In the genomic region with DNA sequence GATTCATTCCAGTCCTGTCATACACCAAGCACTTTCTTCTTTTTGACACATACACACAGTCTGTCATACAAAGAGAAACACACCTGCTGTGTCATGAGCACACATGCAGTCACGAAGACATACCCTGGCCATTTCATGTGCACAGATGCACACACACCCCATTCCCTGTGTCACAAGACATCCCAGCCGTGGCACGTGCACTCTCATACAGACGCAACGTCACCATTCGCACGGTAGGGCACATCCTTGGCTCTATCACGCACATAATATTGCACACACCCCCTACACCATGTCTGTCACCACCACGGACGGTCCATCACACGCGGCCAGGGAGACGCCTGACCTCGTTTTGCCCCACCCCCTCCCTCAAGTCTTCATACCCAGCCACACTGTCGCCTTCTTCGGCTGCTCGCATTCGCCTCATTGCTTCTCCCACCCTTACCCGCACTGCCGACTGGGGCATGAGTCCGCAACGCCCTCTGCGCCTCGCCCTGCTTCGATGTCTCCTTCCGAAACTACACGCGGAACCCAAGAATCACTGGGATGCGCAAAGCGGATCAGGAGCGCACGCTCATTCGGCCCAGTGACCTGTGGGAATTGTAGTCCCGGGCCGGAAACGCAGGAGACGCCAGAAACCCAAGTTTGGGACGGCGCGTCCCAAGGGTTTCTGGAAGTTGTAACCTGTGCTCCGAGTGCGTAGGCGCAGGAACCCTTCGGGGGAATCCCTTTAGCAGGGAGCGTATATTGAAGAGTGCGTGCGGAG, we compare ENCODE assay signal across 9 cellular contexts. TPM values are rescaled to one million over a fixed set of nuclear protein-coding genes. Genes with fewer than 3 reads are reported as not detected.
DNase-seq lines count a peak whose midpoint lies in the region; ATAC-seq and TF ChIP-seq lines count a peak whose summit lies in the region.
"Had no signal": no experiment of that assay in that cellular context is flagged by ENCODE, and none has a peak within 500 bp of the region (broad histone marks: within the 10 kb centered on the region; RNA-seq: fewer than 3 reads in every experiment).

No MANE protein-coding gene starts in this region.

- H3K79me1 ChIP-seq in mesendoderm (ENCODE audit: low read length) = no peaks in the 10 kb centered on the region

- H3K4me1 Mint-ChIP-seq in activated naive CD4-positive, alpha-beta T cell treated with anti-CD3 and anti-CD28 coated beads, Interleukin-2, amount 10 ng/mL, durations not matched to agents 7 days and 5 days = peaks cover 10% of the 10 kb centered on the region
- H3K4me1 Mint-ChIP-seq in glutamatergic neuron (ENCODE audit: low read depth, unreplicated experiment) = peaks cover 2% of the 10 kb centered on the region
- H3K4me1 Mint-ChIP-seq: neural crest cell had no signal

- no peak overlapping the region for H3K9ac ChIP-seq in mesendoderm (ENCODE audit: low read length)

- H3K18ac ChIP-seq in mesendoderm (ENCODE audit: low read length) = no peak overlapping the region

- H3K9me3 Mint-ChIP-seq in activated naive CD4-positive, alpha-beta T cell treated with anti-CD3 and anti-CD28 coated beads, Interleukin-2, amount 10 ng/mL, durations not matched to agents 7 days and 5 days = peaks cover 24% of the 10 kb centered on the region
- H3K9me3 Mint-ChIP-seq in glutamatergic neuron (ENCODE audit: unreplicated experiment) = peaks cover 1% of the 10 kb centered on the region

- no peaks in the 10 kb centered on the region for H3K27me3 ChIP-seq in mesendoderm (ENCODE audit: insufficient read depth, low read length, poor library complexity)

- H3K36me3 Mint-ChIP-seq in activated naive CD4-positive, alpha-beta T cell treated with anti-CD3 and anti-CD28 coated beads, Interleukin-2, amount 10 ng/mL, durations not matched to agents 7 days and 5 days = no peaks in the 10 kb centered on the region
- no peaks in the 10 kb centered on the region for H3K36me3 Mint-ChIP-seq in glutamatergic neuron (ENCODE audit: unreplicated experiment)

- ATAC-seq in sciatic nerve = peak; percentile 46
- no peak for ATAC-seq in GM21381 (IDR thresholded peaks at IDR 0.05; ENCODE audit: unreplicated experiment)

- H3K4me1 ChIP-seq in HEK293 (ENCODE audit: control insufficient read depth, insufficient read depth, low read length) (no peaks in the 10 kb centered on the region), mesendoderm (ENCODE audit: control insufficient read depth, low read depth, low read length) (no peaks in the 10 kb centered on the region)

- H3K79me2 ChIP-seq in mesendoderm (ENCODE audit: control insufficient read depth, insufficient read depth, low read length) = no peaks in the 10 kb centered on the region

- H3K4me3 ChIP-seq in HEK293 (ENCODE audit: low read depth, low read length) (no peak overlapping the region), mesendoderm (ENCODE audit: low read length) (no peak overlapping the region)

- peak; percentile 32 for DNase-seq in activated naive CD4-positive, alpha-beta T cell treated with anti-CD3 and anti-CD28 coated beads, Interleukin-2, amount 10 ng/mL, durations not matched to agents 7 days and 5 days
- DNase-seq in glutamatergic neuron (peak; percentile 26), sciatic nerve (ENCODE audit: low spot score) (no peak), DMS153 treated with DMSO at 0.1 percent for 48 hours (lab: John Stamatoyannopoulos, UW; ENCODE audit: unreplicated experiment) (no peak), mesendoderm (no peak), DMS153 (lab: John Stamatoyannopoulos, UW) (no peak)

- H2AK5ac ChIP-seq in mesendoderm (ENCODE audit: low read length) = no peak overlapping the region

- no peak overlapping the region for H4K8ac ChIP-seq in mesendoderm (ENCODE audit: low read depth, low read length)

- H2BK120ac ChIP-seq in mesendoderm (ENCODE audit: low read depth, low read length) = no peak overlapping the region

- no peak overlapping the region for H3K4ac ChIP-seq in mesendoderm (ENCODE audit: low read depth, low read length)

- no peaks in the 10 kb centered on the region; a peak in 2 of 3 replicates for H3K36me3 ChIP-seq in HEK293 (ENCODE audit: control insufficient read depth in 2 of 2, insufficient read depth in 1 of 2, low read length in 2 of 2)
- H3K36me3 ChIP-seq in mesendoderm (ENCODE audit: control insufficient read depth, insufficient read depth, low read length) = no peaks in the 10 kb centered on the region

- H3K27ac ChIP-seq in HEK293 (ENCODE audit: extremely low read depth, low read depth, low read length) (no peak overlapping the region), mesendoderm (ENCODE audit: low read depth, low read length) (no peak overlapping the region)

- POLR2A ChIA-PET in HEK293 (lab: Yijun Ruan, JAX) = no interaction called here

- H3K4me3 Mint-ChIP-seq in activated naive CD4-positive, alpha-beta T cell treated with anti-CD3 and anti-CD28 coated beads, Interleukin-2, amount 10 ng/mL, durations not matched to agents 7 days and 5 days = peak overlapping the region; percentile 71
- H3K4me3 Mint-ChIP-seq in glutamatergic neuron (ENCODE audit: unreplicated experiment) = peak overlapping the region; percentile 89
- H3K4me3 Mint-ChIP-seq: neural crest cell had no signal

- TF ChIP-seq CTCF in HEK293 (tag by site-specific recombination; IDR thresholded peaks at IDR 0.05) (no peak), glutamatergic neuron (IDR thresholded peaks at IDR 0.05; ENCODE audit: partially characterized antibody, unreplicated experiment) (no peak)

- no peak overlapping the region for H2BK15ac ChIP-seq in mesendoderm (replicated peaks; ENCODE audit: low read depth)

- no peak overlapping the region for H3K56ac ChIP-seq in mesendoderm (ENCODE audit: low read length)

- no peak overlapping the region for H3K27ac Mint-ChIP-seq in activated naive CD4-positive, alpha-beta T cell treated with anti-CD3 and anti-CD28 coated beads, Interleukin-2, amount 10 ng/mL, durations not matched to agents 7 days and 5 days
- H3K27ac Mint-ChIP-seq in glutamatergic neuron (ENCODE audit: unreplicated experiment) = no peak overlapping the region

- H3K4me2 ChIP-seq in mesendoderm (ENCODE audit: low read length) = no peak overlapping the region

- peaks cover 26% of the 10 kb centered on the region for H3K9me3 ChIP-seq in HEK293 (ENCODE audit: control insufficient read depth, insufficient read depth, low read depth, low read length)

- WGBS in mesendoderm (ENCODE audit: extremely low coverage, insufficient coverage, low lambda C conversion rate) = no CpG with 5 or more reads among the region's 47 CpGs

- H3K27me3 Mint-ChIP-seq in activated naive CD4-positive, alpha-beta T cell treated with anti-CD3 and anti-CD28 coated beads, Interleukin-2, amount 10 ng/mL, durations not matched to agents 7 days and 5 days = peaks cover 35% of the 10 kb centered on the region
- peaks cover 7% of the 10 kb centered on the region for H3K27me3 Mint-ChIP-seq in glutamatergic neuron (ENCODE audit: unreplicated experiment)

- intact Hi-C loops in sciatic nerve (cut with DNase I) = no loop called here

- H4K5ac ChIP-seq in mesendoderm (ENCODE audit: low read length) = no peak overlapping the region

- no peak overlapping the region for H2BK5ac ChIP-seq in mesendoderm (ENCODE audit: low read length)

- H3K23ac ChIP-seq in mesendoderm (ENCODE audit: low read length) = no peak overlapping the region

- CTCF ChIA-PET in HEK293 (lab: Yijun Ruan, JAX) = interaction anchor here (0.9 to 2.6 kb wide), 3 partner anchors 11 to 67 kb away, joined by 3 to 25 read pairs (median 4); no protein-coding TSS in a partner anchor
- CTCF ChIA-PET in activated naive CD4-positive, alpha-beta T cell treated with anti-CD3 and anti-CD28 coated beads, Interleukin-2, amount 10 ng/mL, durations not matched to agents 7 days and 5 days (lab: Charles Lee) = interaction anchor here (1.3 kb wide), 1 partner anchor 11 kb away, joined by 4 read pairs; no protein-coding TSS in a partner anchor

TF ChIP-seq in HEK293, 187 proteins besides CTCF, POLR2A, EP300 and RAD21:
- TF ChIP-seq, protein P1, sequence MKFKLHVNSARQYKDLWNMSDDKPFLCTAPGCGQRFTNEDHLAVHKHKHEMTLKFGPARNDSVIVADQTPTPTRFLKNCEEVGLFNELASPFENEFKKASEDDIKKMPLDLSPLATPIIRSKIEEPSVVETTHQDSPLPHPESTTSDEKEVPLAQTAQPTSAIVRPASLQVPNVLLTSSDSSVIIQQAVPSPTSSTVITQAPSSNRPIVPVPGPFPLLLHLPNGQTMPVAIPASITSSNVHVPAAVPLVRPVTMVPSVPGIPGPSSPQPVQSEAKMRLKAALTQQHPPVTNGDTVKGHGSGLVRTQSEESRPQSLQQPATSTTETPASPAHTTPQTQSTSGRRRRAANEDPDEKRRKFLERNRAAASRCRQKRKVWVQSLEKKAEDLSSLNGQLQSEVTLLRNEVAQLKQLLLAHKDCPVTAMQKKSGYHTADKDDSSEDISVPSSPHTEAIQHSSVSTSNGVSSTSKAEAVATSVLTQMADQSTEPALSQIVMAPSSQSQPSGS (tag by site-specific recombination; IDR thresholded peaks at IDR 0.05; ENCODE audit: low read depth) = no peak
- TF ChIP-seq ZNF311 (tag by site-specific recombination; IDR thresholded peaks at IDR 0.05; ENCODE audit: borderline replicate concordance) = 0 out of 2 replicates have a peak, but pooled peaks have one; percentile 31

RNA-seq across cellular contexts. Expression of a gene that starts 6.8 kb away (rescaled TPM):
- total RNA-seq in glutamatergic neuron (ENCODE audit: unreplicated experiment) = 13.0 TPM
- total RNA-seq in sciatic nerve = 17.4 TPM
- 3.2 TPM for polyA plus RNA-seq in mesendoderm (2013, experiment 1 of 2)
- polyA plus RNA-seq in mesendoderm (2013, experiment 2 of 2) = 3.0 TPM

RNA-seq across cellular contexts. Expression of a gene that starts 18.0 kb away (rescaled TPM):
- total RNA-seq in glutamatergic neuron (ENCODE audit: unreplicated experiment) (not detected), sciatic nerve (1.4 TPM)
- polyA plus RNA-seq in mesendoderm (2013, experiment 1 of 2) = 0.24 TPM
- 0.15 TPM for polyA plus RNA-seq in mesendoderm (2013, experiment 2 of 2)
- total RNA-seq: neural crest cell had no signal

RNA-seq across cellular contexts. Expression of a gene that starts 39.5 kb away (rescaled TPM):
- total RNA-seq in glutamatergic neuron (ENCODE audit: unreplicated experiment) (0.44 TPM), sciatic nerve (3.0 TPM)
- not detected for polyA plus RNA-seq in mesendoderm (2013, experiment 1 of 2)
- polyA plus RNA-seq in mesendoderm (2013, experiment 2 of 2) = 0.04 TPM

Comparison
In these comparisons a context has a peak if more than half of its experiments do, and no peak if none do; other contexts are left out.
1. DNase-seq: peak in activated naive CD4-positive, alpha-beta T cell treated with anti-CD3 and anti-CD28 coated beads, Interleukin-2, amount 10 ng/mL, durations not matched to agents 7 days and 5 days (single experiment) and glutamatergic neuron (single experiment); none in sciatic nerve (single experiment), DMS153 treated with DMSO at 0.1 percent for 48 hours (single experiment), mesendoderm (single experiment) and DMS153 (single experiment).